1 cellular context compared by ENCODE assay signal in genomic region chr16:89909777-89910716, GRCh38.
TF ChIP-seq lines count a peak whose summit lies in the region.

No MANE protein-coding gene starts in this region.

TF ChIP-seq in IMR-90, 13 proteins besides CTCF, POLR2A, EP300 and RAD21 (continued from another document):
- TF ChIP-seq BHLHE40 (IDR thresholded peaks at IDR 0.05; ENCODE audit: low read depth, low read length) (peak; percentile 44; the same call in 1 of the 2 replicates), SMC3 (IDR thresholded peaks at IDR 0.05; ENCODE audit: low read depth, low read length) (peak; percentile 62)
